In the genomic region with DNA sequence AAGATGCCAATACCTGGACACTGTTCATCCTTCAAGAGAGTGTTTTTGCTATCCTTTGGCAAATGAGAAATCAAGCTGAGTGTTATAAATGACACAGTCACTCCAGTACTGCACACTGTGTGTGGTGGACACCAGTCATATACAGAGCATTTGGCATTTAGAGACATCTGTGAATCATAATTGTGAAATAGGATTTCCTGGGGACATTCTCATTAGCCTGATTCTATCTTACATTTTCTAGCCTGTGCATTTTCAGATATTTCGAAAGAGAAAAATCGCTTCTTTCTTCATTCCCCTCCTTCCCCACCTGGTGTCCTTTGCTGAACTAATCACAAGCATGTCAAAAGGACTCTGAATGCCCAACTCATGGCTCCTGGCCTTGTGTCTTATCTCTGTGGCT, we compare ENCODE assay signal across 22 cellular contexts.
A peak's percentile ranks its signal among the peaks of the same experiment; 100 is the strongest.
DNase-seq lines count a peak whose midpoint lies in the region; TF ChIP-seq lines count a peak whose summit lies in the region.
"Had no signal": no experiment of that assay in that cellular context is flagged by ENCODE, and none has a peak within 500 bp of the region (broad histone marks: within the 10 kb centered on the region; RNA-seq: fewer than 3 reads in every experiment).

No MANE protein-coding gene starts in this region.

- H2AFZ ChIP-seq in trophoblast cell (ENCODE audit: insufficient read depth, low read length, poor library complexity) = no peak overlapping the region
- H2AFZ ChIP-seq: parathyroid adenoma had no signal

- no peak overlapping the region for H2AK5ac ChIP-seq in trophoblast cell (ENCODE audit: low read length)

- H3K36me3 ChIP-seq in trophoblast cell (ENCODE audit: control insufficient read depth in 1 of 2, insufficient read depth in 2 of 2, low read length in 2 of 2) = no peaks in the 10 kb centered on the region
- H3K36me3 ChIP-seq: cardiac muscle cell had no signal

- no peaks in the 10 kb centered on the region for H3K27me3 Mint-ChIP-seq in activated T-helper 1 cell treated with anti-CD3 and anti-CD28 coated beads, Interleukin-12 subunit alpha, Interleukin-12 subunit beta, Interleukin-2, Interleukin-4 antibody, amounts not matched to agents 30 ng/mL and 10 ng/mL and 1 ng/mL, durations not matched to agents 14 hours and 24 hours and 36 hours (ENCODE audit: insufficient read depth)
- H3K27me3 Mint-ChIP-seq: activated CD8-positive, alpha-beta memory T cell treated with anti-CD3 and anti-CD28 coated beads, Interleukin-2, amount 10 ng/mL, durations not matched to agents 7 days and 5 days; activated naive CD8-positive, alpha-beta T cell treated with anti-CD3 and anti-CD28 coated beads, Interleukin-2, amount 10 ng/mL, durations not matched to agents 7 days and 5 days; activated T-helper 17 cell treated with anti-CD3 and anti-CD28 coated beads, Interleukin-2, amount 50 U/mL, for 72 hours; CD4-positive, alpha-beta memory T cell had no signal

- no peak overlapping the region for H4K12ac ChIP-seq in trophoblast cell (ENCODE audit: low read depth, low read length)

- H3K79me2 ChIP-seq in trophoblast cell (ENCODE audit: control insufficient read depth, insufficient read depth, low read length, poor library complexity) = no peaks in the 10 kb centered on the region
- H3K79me2 ChIP-seq: parathyroid adenoma had no signal

- no peaks in the 10 kb centered on the region for H3K36me3 Mint-ChIP-seq in activated T-helper 1 cell treated with anti-CD3 and anti-CD28 coated beads, Interleukin-12 subunit alpha, Interleukin-12 subunit beta, Interleukin-2, Interleukin-4 antibody, amounts not matched to agents 30 ng/mL and 10 ng/mL and 1 ng/mL, durations not matched to agents 14 hours and 24 hours and 36 hours (ENCODE audit: low read depth)
- H3K36me3 Mint-ChIP-seq: activated CD8-positive, alpha-beta memory T cell treated with anti-CD3 and anti-CD28 coated beads, Interleukin-2, amount 10 ng/mL, durations not matched to agents 7 days and 5 days; activated naive CD8-positive, alpha-beta T cell treated with anti-CD3 and anti-CD28 coated beads, Interleukin-2, amount 10 ng/mL, durations not matched to agents 7 days and 5 days; CD4-positive, alpha-beta memory T cell; mesothelial cell of epicardium; natural killer cell had no signal

- in situ Hi-C loops in G401 (cut with HindIII; ENCODE audit: low sequenced_read_pairs) = no loop called here

- H3K9ac ChIP-seq in trophoblast cell (ENCODE audit: low read length) = no peak overlapping the region
- H3K9ac ChIP-seq: parathyroid adenoma had no signal

- H3K27ac ChIP-seq in trophoblast cell (ENCODE audit: low read depth, low read length) = no peak overlapping the region
- H3K27ac ChIP-seq: cardiac muscle cell, epithelial cell of prostate, parathyroid adenoma had no signal

- H2BK5ac ChIP-seq in trophoblast cell (ENCODE audit: low read depth, low read length, poor library complexity) = no peak overlapping the region

- no peak overlapping the region for H2BK12ac ChIP-seq in trophoblast cell (ENCODE audit: low read length)

- H3K23ac ChIP-seq in trophoblast cell (ENCODE audit: low read length) = no peak overlapping the region

- WGBS in trophoblast cell (ENCODE audit: extremely low coverage, insufficient coverage, insufficient read length) = no CpG with 5 or more reads among the region's 2 CpGs

- no peak overlapping the region for H3K18ac ChIP-seq in trophoblast cell (ENCODE audit: low read length)

- H3K79me1 ChIP-seq in trophoblast cell (ENCODE audit: low read length) = no peaks in the 10 kb centered on the region

- no peak overlapping the region for H3K27ac Mint-ChIP-seq in activated T-helper 1 cell treated with anti-CD3 and anti-CD28 coated beads, Interleukin-12 subunit alpha, Interleukin-12 subunit beta, Interleukin-2, Interleukin-4 antibody, amounts not matched to agents 30 ng/mL and 10 ng/mL and 1 ng/mL, durations not matched to agents 14 hours and 24 hours and 36 hours
- H3K27ac Mint-ChIP-seq: activated CD8-positive, alpha-beta memory T cell treated with anti-CD3 and anti-CD28 coated beads, Interleukin-2, amount 10 ng/mL, durations not matched to agents 7 days and 5 days; activated naive CD8-positive, alpha-beta T cell treated with anti-CD3 and anti-CD28 coated beads, Interleukin-2, amount 10 ng/mL, durations not matched to agents 7 days and 5 days; activated T-helper 17 cell treated with anti-CD3 and anti-CD28 coated beads, Interleukin-2, amount 50 U/mL, for 72 hours; CD4-positive, alpha-beta memory T cell; H9; mesothelial cell of epicardium; natural killer cell had no signal

- H3K4me3 ChIP-seq in epithelial cell of esophagus (ENCODE audit: low read length) = no peak overlapping the region
- H3K4me3 ChIP-seq in trophoblast cell (ENCODE audit: low read depth, low read length) = no peak overlapping the region
- H3K4me3 ChIP-seq: cardiac muscle cell, K562 had no signal

- DNase-seq in G401 (ENCODE audit: low spot score) (peak; percentile 24), RKO (ENCODE audit: low spot score) (peak; percentile 2), epithelial cell of esophagus (ENCODE audit: low read depth) (peak; percentile 54), trophoblast cell (peak; percentile 0 to 60), SHP77 treated with DMSO at 0.1 percent for 48 hours (lab: John Stamatoyannopoulos, UW) (no peak), NAMALWA (ENCODE audit: low spot score) (no peak)
- DNase-seq in activated T-helper 1 cell treated with anti-CD3 and anti-CD28 coated beads, Interleukin-12 subunit alpha, Interleukin-12 subunit beta, Interleukin-2, Interleukin-4 antibody, amounts not matched to agents 30 ng/mL and 10 ng/mL and 1 ng/mL, durations not matched to agents 14 hours and 24 hours and 36 hours (ENCODE audit: low spot score) = no peak
- DNase-seq: activated CD4-positive, alpha-beta T cell treated with anti-CD3 and anti-CD28 coated beads for 4 hours; activated CD8-positive, alpha-beta memory T cell treated with anti-CD3 and anti-CD28 coated beads, Interleukin-2, amount 10 ng/mL, durations not matched to agents 7 days and 5 days; activated naive CD8-positive, alpha-beta T cell treated with anti-CD3 and anti-CD28 coated beads, Interleukin-2, amount 10 ng/mL, durations not matched to agents 7 days and 5 days; CD4-positive, alpha-beta memory T cell; H9; MV-4-11; natural killer cell; NCI-H2029; NCI-H446 had no signal

- H3K4me1 ChIP-seq in trophoblast cell (ENCODE audit: control insufficient read depth in 1 of 2, insufficient read depth in 2 of 2, low read length in 2 of 2) = no peaks in the 10 kb centered on the region
- H3K4me1 ChIP-seq: parathyroid adenoma had no signal

- intact Hi-C loops in activated T-helper 1 cell treated with anti-CD3 and anti-CD28 coated beads, Interleukin-12 subunit alpha, Interleukin-12 subunit beta, Interleukin-2, Interleukin-4 antibody, amounts not matched to agents 30 ng/mL and 10 ng/mL and 1 ng/mL, durations not matched to agents 14 hours and 24 hours and 36 hours (cut with micrococcal nuclease) = no loop called here

- no peaks in the 10 kb centered on the region for H3K4me1 Mint-ChIP-seq in activated T-helper 1 cell treated with anti-CD3 and anti-CD28 coated beads, Interleukin-12 subunit alpha, Interleukin-12 subunit beta, Interleukin-2, Interleukin-4 antibody, amounts not matched to agents 30 ng/mL and 10 ng/mL and 1 ng/mL, durations not matched to agents 14 hours and 24 hours and 36 hours (ENCODE audit: low read depth)
- H3K4me1 Mint-ChIP-seq: activated CD8-positive, alpha-beta memory T cell treated with anti-CD3 and anti-CD28 coated beads, Interleukin-2, amount 10 ng/mL, durations not matched to agents 7 days and 5 days; activated naive CD8-positive, alpha-beta T cell treated with anti-CD3 and anti-CD28 coated beads, Interleukin-2, amount 10 ng/mL, durations not matched to agents 7 days and 5 days; activated T-helper 17 cell treated with anti-CD3 and anti-CD28 coated beads, Interleukin-2, amount 50 U/mL, for 72 hours; CD4-positive, alpha-beta memory T cell; natural killer cell had no signal

- no peak overlapping the region for H3K4ac ChIP-seq in trophoblast cell (ENCODE audit: low read depth, low read length)

- H4K8ac ChIP-seq in trophoblast cell (ENCODE audit: low read depth, low read length) = no peak overlapping the region

- TF ChIP-seq CTCF in epithelial cell of esophagus (IDR thresholded peaks at IDR 0.05; ENCODE audit: insufficient read depth, low read depth, low read length, missing control alignments) = no peak

- H3K9me3 Mint-ChIP-seq in activated T-helper 1 cell treated with anti-CD3 and anti-CD28 coated beads, Interleukin-12 subunit alpha, Interleukin-12 subunit beta, Interleukin-2, Interleukin-4 antibody, amounts not matched to agents 30 ng/mL and 10 ng/mL and 1 ng/mL, durations not matched to agents 14 hours and 24 hours and 36 hours = peaks cover 3% of the 10 kb centered on the region

- H3K27me3 ChIP-seq in trophoblast cell (ENCODE audit: insufficient read depth, low read length) = no peaks in the 10 kb centered on the region
- H3K27me3 ChIP-seq: cardiac muscle cell had no signal

- no peak overlapping the region for H3K14ac ChIP-seq in trophoblast cell (ENCODE audit: low read length)

- no peak overlapping the region for H3K4me3 Mint-ChIP-seq in activated T-helper 1 cell treated with anti-CD3 and anti-CD28 coated beads, Interleukin-12 subunit alpha, Interleukin-12 subunit beta, Interleukin-2, Interleukin-4 antibody, amounts not matched to agents 30 ng/mL and 10 ng/mL and 1 ng/mL, durations not matched to agents 14 hours and 24 hours and 36 hours
- H3K4me3 Mint-ChIP-seq: activated CD8-positive, alpha-beta memory T cell treated with anti-CD3 and anti-CD28 coated beads, Interleukin-2, amount 10 ng/mL, durations not matched to agents 7 days and 5 days; activated naive CD8-positive, alpha-beta T cell treated with anti-CD3 and anti-CD28 coated beads, Interleukin-2, amount 10 ng/mL, durations not matched to agents 7 days and 5 days; activated T-helper 17 cell treated with anti-CD3 and anti-CD28 coated beads, Interleukin-2, amount 50 U/mL, for 72 hours; CD4-positive, alpha-beta memory T cell; H9; mesothelial cell of epicardium; natural killer cell had no signal

- H3K4me2 ChIP-seq in trophoblast cell (ENCODE audit: low read length) = no peak overlapping the region

- no peak overlapping the region for H4K91ac ChIP-seq in trophoblast cell (ENCODE audit: low read depth, low read length)

- no peaks in the 10 kb centered on the region for H3K9me3 ChIP-seq in trophoblast cell (ENCODE audit: insufficient read depth, low read depth, low read length)

- H2BK120ac ChIP-seq in trophoblast cell (ENCODE audit: insufficient read depth, low read length, poor library complexity) = no peak overlapping the region

Comparison
In these comparisons a context has a peak if more than half of its experiments do, and no peak if none do; other contexts are left out.
1. DNase-seq: peak in G401 (single experiment), RKO (single experiment), epithelial cell of esophagus (single experiment) and trophoblast cell (2 of 2); none in activated T-helper 1 cell treated with anti-CD3 and anti-CD28 coated beads, Interleukin-12 subunit alpha, Interleukin-12 subunit beta, Interleukin-2, Interleukin-4 antibody, amounts not matched to agents 30 ng/mL and 10 ng/mL and 1 ng/mL, durations not matched to agents 14 hours and 24 hours and 36 hours (single experiment), SHP77 treated with DMSO at 0.1 percent for 48 hours (single experiment) and NAMALWA (single experiment).